In the genomic region with DNA sequence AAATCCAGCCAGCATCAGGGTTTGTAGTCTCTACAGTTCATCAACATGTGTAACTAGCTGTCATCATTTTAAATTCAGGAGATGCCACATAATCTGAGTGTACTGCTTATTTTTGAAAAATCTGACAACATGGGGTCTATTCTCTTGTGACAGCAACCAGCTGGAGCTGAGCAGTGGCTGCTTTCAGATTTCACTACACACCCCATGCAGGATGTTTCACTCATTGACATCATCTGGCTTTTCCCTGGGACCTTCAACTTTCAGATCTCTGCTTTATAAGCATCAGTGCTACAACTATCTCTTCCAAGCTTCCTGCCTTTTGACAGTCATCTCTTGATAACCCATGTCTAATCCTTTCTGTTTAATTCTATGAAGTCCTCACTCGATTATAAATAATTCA, we compare ENCODE assay signal across 40 cellular contexts. TPM values are rescaled to one million over a fixed set of nuclear protein-coding genes. Genes with fewer than 3 reads are reported as not detected.
"Had no signal": no experiment of that assay in that cellular context is flagged by ENCODE, and none has a peak within 500 bp of the region (broad histone marks: within the 10 kb centered on the region; RNA-seq: fewer than 3 reads in every experiment).

No MANE protein-coding gene starts in this region.

- H3K9me3 ChIP-seq: adrenal gland, body of pancreas had no signal

- DNase-seq: activated CD4-positive, alpha-beta memory T cell treated with anti-CD3 and anti-CD28 coated beads, Interleukin-2, amount 10 ng/mL, durations not matched to agents 7 days and 5 days; activated CD4-positive, alpha-beta T cell treated with anti-CD3 and anti-CD28 coated beads for 1 hour; activated CD4-positive, alpha-beta T cell treated with anti-CD3 and anti-CD28 coated beads for 48 hours; activated CD4-positive, CD25-positive, alpha-beta regulatory T cell; activated CD8-positive, alpha-beta memory T cell treated with anti-CD3 and anti-CD28 coated beads for 24 hours; activated CD8-positive, alpha-beta memory T cell treated with anti-CD3 and anti-CD28 coated beads, Interleukin-2, amount 10 ng/mL, durations not matched to agents 7 days and 5 days; activated effector memory CD4-positive, alpha-beta T cell treated with anti-CD3 and anti-CD28 coated beads, Interleukin-2, amount 50 U/mL, for 16 hours; activated naive CD4-positive, alpha-beta T cell; activated T-cell treated with anti-CD3 and anti-CD28 coated beads, Interleukin-2, amount 50 U/mL, for 1 hour; activated T-cell treated with anti-CD3 and anti-CD28 coated beads, Interleukin-2, amount 50 U/mL, for 72 hours; adrenal gland; body of pancreas; KG1; MG63; MV-4-11; NCI-H1092; NCI-H1436 treated with DMSO at 0.1 percent for 48 hours; NCI-H187; NCI-H2029 treated with DMSO at 0.1 percent for 48 hours; NCI-H2107; NCI-H510A; NCI-H526; NCI-H748 treated with DMSO at 0.1 percent for 48 hours; PC-9; SIG-M5; SW 1271; T-helper 1 cell; T-helper 2 cell; T-helper 9 cell had no signal

- H3K4me1 ChIP-seq: adrenal gland, body of pancreas, breast epithelium had no signal

- FAIRE-seq: astrocyte, RCC 7860 had no signal

- H3K4me2 ChIP-seq: PC-9 had no signal

- ATAC-seq: activated CD8-positive, alpha-beta memory T cell treated with anti-CD3 and anti-CD28 coated beads, Interleukin-2, amount 10 ng/mL, durations not matched to agents 7 days and 5 days; activated T-cell treated with anti-CD3 and anti-CD28 coated beads, Interleukin-2, amount 50 U/mL, for 72 hours; activated T-helper 17 cell treated with anti-CD3 and anti-CD28 coated beads, Interleukin-2, amount 50 U/mL, for 72 hours; body of pancreas; Right ventricle myocardium inferior; SK-N-SH treated with all-trans-retinoic acid at 6 μM for 48 hours had no signal

- H3K4me3 ChIP-seq: adrenal gland, body of pancreas, breast epithelium, MG63, PC-9 had no signal

- H3K27ac ChIP-seq: adrenal gland, body of pancreas, breast epithelium, PC-9, RWPE1, VCaP had no signal

- H2AFZ ChIP-seq: PC-9 had no signal

- H3K36me3 ChIP-seq: adrenal gland, breast epithelium, MG63 had no signal

- H3K27me3 ChIP-seq: adrenal gland, body of pancreas, breast epithelium, MG63 had no signal

RNA-seq across cellular contexts. Expression of a gene that starts 50.3 kb away (rescaled TPM):
- total RNA-seq: activated CD4-positive, alpha-beta memory T cell treated with anti-CD3 and anti-CD28 coated beads, Interleukin-2, amount 10 ng/mL, durations not matched to agents 7 days and 5 days; activated CD8-positive, alpha-beta memory T cell treated with anti-CD3 and anti-CD28 coated beads, Interleukin-2, amount 10 ng/mL, durations not matched to agents 7 days and 5 days; activated T-cell treated with anti-CD3 and anti-CD28 coated beads, Interleukin-2, amount 50 U/mL, for 72 hours; adrenal gland; astrocyte; body of pancreas; cardiac septum; OCI-LY7; PC-9; Right ventricle myocardium inferior; SK-MEL-5 had no signal
